Comparison of ENCODE assay signal across 12 cellular contexts in genomic region chr11:89405629-89406028, GRCh38.
DNase-seq lines count a peak whose midpoint lies in the region; ATAC-seq and TF ChIP-seq lines count a peak whose summit lies in the region.
"Had no signal": no experiment of that assay in that cellular context is flagged by ENCODE, and none has a peak within 500 bp of the region (broad histone marks: within the 10 kb centered on the region; RNA-seq: fewer than 3 reads in every experiment).

No MANE protein-coding gene starts in this region.

- DNase-seq in Right ventricle myocardium superior = no peak
- DNase-seq in right cardiac atrium = no peak
- DNase-seq in OCI-LY7 (ENCODE audit: low spot score) = no peak
- peak; percentile 26 for DNase-seq in fibroblast of mammary gland (ENCODE audit: low read depth)
- DNase-seq in activated naive CD4-positive, alpha-beta T cell treated with anti-CD3 and anti-CD28 coated beads for 36 hours = no peak
- DNase-seq in middle frontal gyrus (ENCODE audit: extremely low spot score, low spot score) = no peak
- DNase-seq: AML-193, head of caudate nucleus, NCI-H1048 had no signal

- intact Hi-C loops in Right ventricle myocardium superior (cut with DNase I) = loop anchor here (10.0 kb wide), 1 partner anchor 71 kb away; no protein-coding TSS in a partner anchor
- intact Hi-C loops in right cardiac atrium (cut with DNase I) = no loop called here
- intact Hi-C loops in OCI-LY7 (cut with micrococcal nuclease; ENCODE audit: unreplicated experiment) = no loop called here
- intact Hi-C loops in activated naive CD4-positive, alpha-beta T cell treated with anti-CD3 and anti-CD28 coated beads for 36 hours (cut with micrococcal nuclease) = loop anchor here (1.0 to 5.0 kb wide), 3 partner anchors 73 to 307 kb away; no protein-coding TSS in a partner anchor

- no peak overlapping the region for H3K27ac Mint-ChIP-seq in activated naive CD4-positive, alpha-beta T cell treated with anti-CD3 and anti-CD28 coated beads for 36 hours

- H3K9me3 ChIP-seq in right cardiac atrium (ENCODE audit: control insufficient read depth, low read length) (no peaks in the 10 kb centered on the region), OCI-LY7 (ENCODE audit: low read length) (no peaks in the 10 kb centered on the region)

- H3K4me3 ChIP-seq in right cardiac atrium (ENCODE audit: low read length) (no peak overlapping the region), OCI-LY7 (ENCODE audit: low read depth, low read length, poor library complexity, severe bottlenecking) (no peak overlapping the region), fibroblast of mammary gland (ENCODE audit: control insufficient read depth, low read depth, low read length) (no peak overlapping the region)
- H3K4me3 ChIP-seq: SK-N-MC had no signal

- H3K27me3 Mint-ChIP-seq in activated naive CD4-positive, alpha-beta T cell treated with anti-CD3 and anti-CD28 coated beads for 36 hours (ENCODE audit: low read depth) = no peaks in the 10 kb centered on the region

- no peaks in the 10 kb centered on the region for H3K36me3 ChIP-seq in OCI-LY7 (ENCODE audit: insufficient read depth, low read length)

- no peaks in the 10 kb centered on the region for H3K9me2 ChIP-seq in OCI-LY7 (ENCODE audit: insufficient read depth, low read length)

- no peak overlapping the region for H3K4me3 Mint-ChIP-seq in activated naive CD4-positive, alpha-beta T cell treated with anti-CD3 and anti-CD28 coated beads for 36 hours

- no peak overlapping the region for H2AFZ ChIP-seq in OCI-LY7 (ENCODE audit: low read length)

- H3K4me2 ChIP-seq in OCI-LY7 (ENCODE audit: low read length) = no peak overlapping the region

- no peaks in the 10 kb centered on the region for H3K27me3 ChIP-seq in right cardiac atrium (ENCODE audit: control insufficient read depth, insufficient read depth)

- ATAC-seq in Right ventricle myocardium superior (ENCODE audit: poor library complexity) (peak; percentile 49), right cardiac atrium (no peak), GM21367 (IDR thresholded peaks at IDR 0.05; ENCODE audit: unreplicated experiment) (no peak), GM19452 (IDR thresholded peaks at IDR 0.05; ENCODE audit: unreplicated experiment) (no peak)

- H3K4me1 Mint-ChIP-seq in activated naive CD4-positive, alpha-beta T cell treated with anti-CD3 and anti-CD28 coated beads for 36 hours (ENCODE audit: low read depth) = no peaks in the 10 kb centered on the region

- WGBS in right cardiac atrium = 88% methylated on average over 1 of the region's 1 CpG

- no peaks in the 10 kb centered on the region for H3K79me2 ChIP-seq in OCI-LY7 (ENCODE audit: insufficient read depth, low read depth, low read length)

- CTCF ChIA-PET in OCI-LY7 (lab: Charles Lee; ENCODE audit: unreplicated experiment) = no interaction called here
- CTCF ChIA-PET in activated naive CD4-positive, alpha-beta T cell treated with anti-CD3 and anti-CD28 coated beads for 36 hours (lab: Charles Lee) = interaction anchor here (0.7 kb wide), 1 partner anchor 1032 kb away, joined by 9 read pairs; no protein-coding TSS in a partner anchor

- no TSS peak for BruUV-seq in OCI-LY7 (replicated peaks; lab: Mats Ljungman, UMichigan)

- H3K36me3 Mint-ChIP-seq in activated naive CD4-positive, alpha-beta T cell treated with anti-CD3 and anti-CD28 coated beads for 36 hours (ENCODE audit: low read depth) = no peaks in the 10 kb centered on the region

- H3K4me1 ChIP-seq in right cardiac atrium (ENCODE audit: control insufficient read depth, insufficient read depth, low read length) = no peaks in the 10 kb centered on the region
- no peaks in the 10 kb centered on the region for H3K4me1 ChIP-seq in OCI-LY7 (ENCODE audit: insufficient read depth, low read length, poor library complexity, severe bottlenecking)

- POLR2A ChIA-PET in OCI-LY7 (lab: Charles Lee) = no interaction called here

- H3K9me3 Mint-ChIP-seq in activated naive CD4-positive, alpha-beta T cell treated with anti-CD3 and anti-CD28 coated beads for 36 hours = no peaks in the 10 kb centered on the region

- H3K27ac ChIP-seq in right cardiac atrium (ENCODE audit: low read length) = no peak overlapping the region
- no peak overlapping the region for H3K27ac ChIP-seq in OCI-LY7 (ENCODE audit: low read depth, low read length, poor library complexity, severe bottlenecking)
- H3K27ac ChIP-seq: SK-N-MC had no signal

- TF ChIP-seq CTCF in OCI-LY7 (conservative IDR thresholded peaks at IDR 0.05; ENCODE audit: low read length) = 0 out of 2 replicates have a peak, but pooled peaks have one; percentile 21
- peak; percentile 8 for TF ChIP-seq CTCF in fibroblast of mammary gland (conservative IDR thresholded peaks at IDR 0.05; ENCODE audit: control insufficient read depth, insufficient read depth, low read depth, low read length)

- H4K20me1 ChIP-seq in OCI-LY7 (ENCODE audit: insufficient read depth, low read length) = no peaks in the 10 kb centered on the region

Comparison
In these comparisons a context has a peak if more than half of its experiments do, and no peak if none do; other contexts are left out.
1. intact Hi-C loops: an anchor here in Right ventricle myocardium superior (10.0 kb wide) and activated naive CD4-positive, alpha-beta T cell treated with anti-CD3 and anti-CD28 coated beads for 36 hours (1.0 to 5.0 kb wide); none called in right cardiac atrium and OCI-LY7.